1 cellular context compared by ENCODE assay signal in genomic region chr3:18808423-18808822, GRCh38.
TF ChIP-seq lines count a peak whose summit lies in the region.

No MANE protein-coding gene starts in this region.

TF ChIP-seq in SK-N-SH treated with all-trans-retinoic acid at 6 μM for 48 hours, 23 proteins besides CTCF, POLR2A, EP300 and RAD21 (continued from another document):
- TF ChIP-seq ZNF8 (CRISPR knock-in tag; IDR thresholded peaks at IDR 0.05) (no peak), GLIS3 (CRISPR knock-in tag; IDR thresholded peaks at IDR 0.05) (no peak), CREB5 (CRISPR knock-in tag; IDR thresholded peaks at IDR 0.05; ENCODE audit: low read depth) (no peak), ZNF70 (CRISPR knock-in tag; IDR thresholded peaks at IDR 0.05) (no peak)
